ENCODE assay signal across 8 cellular contexts in the genomic region with DNA sequence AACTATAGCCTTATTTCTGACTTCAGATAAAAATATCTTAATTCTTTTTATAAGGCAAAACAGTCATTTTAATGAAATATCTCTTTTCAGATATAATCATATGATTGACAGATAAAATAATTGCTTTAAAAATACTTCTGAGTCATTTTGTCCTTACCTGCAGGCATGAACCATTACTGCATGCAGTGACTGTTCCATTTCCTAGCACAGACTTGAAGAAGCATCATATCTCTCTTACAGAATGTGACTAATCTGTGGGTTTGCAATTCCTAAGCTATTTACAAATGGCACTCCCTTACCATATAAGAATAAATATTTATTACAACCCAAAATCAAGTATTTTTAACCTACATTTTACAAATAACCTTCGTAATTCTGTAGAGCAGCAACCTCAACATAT.
A peak's percentile ranks its signal among the peaks of the same experiment; 100 is the strongest.
DNase-seq lines count a peak whose midpoint lies in the region; ATAC-seq, FAIRE-seq and TF ChIP-seq lines count a peak whose summit lies in the region.

No MANE protein-coding gene starts in this region.

- DNase-seq in GM12864 (ENCODE audit: low read depth), result no peak
- peak in 1 of 7 donors; percentile 10 for DNase-seq in adrenal gland
- no peak for DNase-seq in kidney
- no peak for DNase-seq in thoracic aorta (ENCODE audit: low spot score)
- no peak for DNase-seq in lower leg skin (ENCODE audit: low spot score in 2 of 2)
- DNase-seq in NCI-H146 (lab: John Stamatoyannopoulos, UW), result no peak
- no peak for DNase-seq in D341Med (ENCODE audit: low spot score)

- H3K36me3 ChIP-seq in adrenal gland (replicated peaks in 1 of 2) (no peaks in the 10 kb centered on the region), kidney (ENCODE audit: control insufficient read depth in 1 of 2, insufficient read depth in 2 of 2, low read length in 2 of 2) (no peaks in the 10 kb centered on the region), thoracic aorta (no peaks in the 10 kb centered on the region)

- H3K9me3 ChIP-seq in adrenal gland (replicated peaks in 1 of 3) (no peaks in the 10 kb centered on the region), kidney (ENCODE audit: control insufficient read depth in 1 of 2, low read length in 2 of 2) (no peaks in the 10 kb centered on the region), thoracic aorta (no peaks in the 10 kb centered on the region)

- H3K4me3 ChIP-seq in GM12864 (ENCODE audit: low read depth, low read length) (no peak overlapping the region; the same call in 1 of the 2 replicates), adrenal gland (peak overlapping the region in 3 of 4 donors; percentile 18 to 62 (median 40)), kidney (ENCODE audit: low read length in 2 of 2) (peak overlapping the region; percentile 68 to 77), thoracic aorta (peak overlapping the region; percentile 72), lower leg skin (ENCODE audit: low read depth, poor library complexity, severe bottlenecking) (no peak overlapping the region)

- H3K9ac ChIP-seq in kidney (ENCODE audit: low read length in 2 of 2), result peak overlapping the region in 1 of 2 donors; percentile 43

- H3K27ac ChIP-seq in adrenal gland (peak overlapping the region; percentile 53 to 89 (median 70)), kidney (ENCODE audit: low read depth in 2 of 2, low read length in 2 of 2) (peak overlapping the region in 1 of 2 donors; percentile 71), thoracic aorta (peak overlapping the region in 1 of 2 donors; percentile 41)

- ATAC-seq in HG03432 (IDR thresholded peaks at IDR 0.05; ENCODE audit: unreplicated experiment) (peak; percentile 45), thoracic aorta (ENCODE audit: insufficient number of reproducible peaks, low FRiP score, low read depth) (no peak)

- H3K27me3 ChIP-seq in adrenal gland, result no peaks in the 10 kb centered on the region
- H3K27me3 ChIP-seq in thoracic aorta (replicated peaks; ENCODE audit: insufficient read depth), result no peaks in the 10 kb centered on the region

- TF ChIP-seq POLR2A in adrenal gland (IDR thresholded peaks at IDR 0.05) (no peak), lower leg skin (IDR thresholded peaks at IDR 0.05) (no peak)

- TF ChIP-seq CTCF in GM12864 (IDR thresholded peaks at IDR 0.05; ENCODE audit: low read depth, low read length, missing control alignments), result peak; percentile 7
- TF ChIP-seq CTCF in adrenal gland (IDR thresholded peaks at IDR 0.05), result peak in 3 of 6 experiments; percentile 24 to 37 (median 24)
- TF ChIP-seq CTCF in kidney (IDR thresholded peaks at IDR 0.05; ENCODE audit: borderline replicate concordance, extremely low read depth, insufficient read depth), result peak; percentile 12
- no peak for TF ChIP-seq CTCF in thoracic aorta (IDR thresholded peaks at IDR 0.05)
- no peak for TF ChIP-seq CTCF in lower leg skin (IDR thresholded peaks at IDR 0.05)

- FAIRE-seq in kidney (lab: Jason Lieb, UNC), result no peak

- H3K4me1 ChIP-seq in adrenal gland (replicated peaks in 1 of 2), result peaks cover 14 to 34% of the 10 kb centered on the region in 2 donors
- peaks cover 0 to 4% of the 10 kb centered on the region in 2 donors for H3K4me1 ChIP-seq in kidney (ENCODE audit: control insufficient read depth in 1 of 2, insufficient read depth in 1 of 2, low read depth in 1 of 2, low read length in 2 of 2)
- peaks cover 22 to 40% of the 10 kb centered on the region in 2 donors for H3K4me1 ChIP-seq in thoracic aorta (ENCODE audit: control insufficient read depth in 1 of 2, low read depth in 2 of 2)

- intact Hi-C loops in adrenal gland (cut with DNase I), result no loop called here
- intact Hi-C loops in kidney (cut with DNase I), result no loop called here
- intact Hi-C loops in lower leg skin (cut with DNase I; ENCODE audit: low total_unique reads), result no loop called here

- whole genome bisulfite sequencing in adrenal gland, 4 donors, result 19 to 52% (median 32%) methylated on average over 1 of the region's 1 CpG
- 20 to 26% methylated on average over 1 of the region's 1 CpG for WGBS in lower leg skin, 2 donors

Comparison
In these comparisons a context has a peak if more than half of its experiments do, and no peak if none do; other contexts are left out.
1. H3K4me3 ChIP-seq: peak in adrenal gland (3 of 4), kidney (2 of 2) and thoracic aorta (single experiment); none in GM12864 (single experiment) and lower leg skin (single experiment).
2. CTCF ChIP-seq: peak in GM12864 (single experiment) and kidney (single experiment); none in thoracic aorta (single experiment) and lower leg skin (0 of 3).